In genomic region chr16:56995136-56995805, GRCh38 we compare ENCODE assay signal across 20 cellular contexts. TPM values are rescaled to one million over a fixed set of nuclear protein-coding genes. Genes with fewer than 3 reads are reported as not detected.
DNase-seq lines count a peak whose midpoint lies in the region; ATAC-seq lines count a peak whose summit lies in the region.
"Had no signal": no experiment of that assay in that cellular context is flagged by ENCODE, and none has a peak within 500 bp of the region (broad histone marks: within the 10 kb centered on the region; RNA-seq: fewer than 3 reads in every experiment).

No MANE protein-coding gene starts in this region.

- no peak overlapping the region for H3K23ac ChIP-seq in mesendoderm (ENCODE audit: low read length)

- intact Hi-C loops in activated naive CD4-positive, alpha-beta T cell treated with anti-CD3 and anti-CD28 coated beads for 36 hours (cut with micrococcal nuclease), result no loop called here

- H3K27ac ChIP-seq in effector memory CD4-positive, alpha-beta T cell (ENCODE audit: insufficient read depth, low read length, poor library complexity, severe bottlenecking), result peak overlapping the region; percentile 43
- H3K27ac ChIP-seq in mesendoderm (ENCODE audit: low read depth, low read length), result no peak overlapping the region
- H3K27ac ChIP-seq: WERI-Rb-1 had no signal

- no peaks in the 10 kb centered on the region for H3K79me2 ChIP-seq in mesendoderm (ENCODE audit: control insufficient read depth, insufficient read depth, low read length)

- peaks cover 4% of the 10 kb centered on the region for H3K36me3 ChIP-seq in effector memory CD4-positive, alpha-beta T cell (ENCODE audit: control insufficient read depth, insufficient read depth, low read length)
- no peaks in the 10 kb centered on the region for H3K36me3 ChIP-seq in mesendoderm (ENCODE audit: control insufficient read depth, insufficient read depth, low read length)
- H3K36me3 ChIP-seq: WERI-Rb-1 had no signal

- ATAC-seq in T-helper 17 cell (no peak), HG02870 (IDR thresholded peaks at IDR 0.05; ENCODE audit: unreplicated experiment) (no peak)
- ATAC-seq in stimulated activated memory B cell treated with anti-CD40 and anti-IgM and Interleukin-4, amounts not matched to agents 10 μg/mL and 1 μg/mL and 100 μg/mL, for 72 hours, result no peak

- H3K9me3 ChIP-seq in T-helper 17 cell (ENCODE audit: control insufficient read depth, low read length, poor library complexity, severe bottlenecking), result no peaks in the 10 kb centered on the region
- no peaks in the 10 kb centered on the region for H3K9me3 ChIP-seq in effector memory CD4-positive, alpha-beta T cell (ENCODE audit: control insufficient read depth, low read length)

- H4K8ac ChIP-seq in mesendoderm (ENCODE audit: low read depth, low read length), result no peak overlapping the region

- no peak overlapping the region for H3K4ac ChIP-seq in mesendoderm (ENCODE audit: low read depth, low read length)

- no CpG with 5 or more reads among the region's 12 CpGs for WGBS in mesendoderm (ENCODE audit: extremely low coverage, insufficient coverage, low lambda C conversion rate)

- no peak overlapping the region for H2BK5ac ChIP-seq in mesendoderm (ENCODE audit: low read length)

- no peak overlapping the region for H3K4me2 ChIP-seq in mesendoderm (ENCODE audit: low read length)

- peak overlapping the region; percentile 76 for H3K27ac Mint-ChIP-seq in activated naive CD4-positive, alpha-beta T cell treated with anti-CD3 and anti-CD28 coated beads for 36 hours
- peak overlapping the region; percentile 98 for H3K27ac Mint-ChIP-seq in T-helper 17 cell
- peak overlapping the region; percentile 66 for H3K27ac Mint-ChIP-seq in stimulated activated memory B cell treated with anti-CD40 and anti-IgM and Interleukin-4, amounts not matched to agents 10 μg/mL and 1 μg/mL and 100 μg/mL, for 72 hours

- H2BK15ac ChIP-seq in mesendoderm (replicated peaks; ENCODE audit: low read depth), result no peak overlapping the region

- no peak overlapping the region for H3K18ac ChIP-seq in mesendoderm (ENCODE audit: low read length)

- DNase-seq in activated naive CD4-positive, alpha-beta T cell treated with anti-CD3 and anti-CD28 coated beads for 36 hours, result no peak
- DNase-seq in activated naive CD4-positive, alpha-beta T cell treated with anti-CD3 and anti-CD28 coated beads, Interleukin-2, amount 50 U/mL, for 16 hours, result no peak
- DNase-seq in T-helper 17 cell (no peak), mesendoderm (no peak)
- DNase-seq in effector memory CD4-positive, alpha-beta T cell, result no peak
- no peak for DNase-seq in activated CD4-positive, CD25-positive, alpha-beta regulatory T cell treated with anti-CD3 and anti-CD28 coated beads, Interleukin-2, amount 50 U/mL, for 72 hours
- DNase-seq: activated CD8-positive, alpha-beta memory T cell treated with anti-CD3 and anti-CD28 coated beads, Interleukin-2, amount 50 U/mL, for 48 hours; anterior cingulate cortex; COR-L47; islet precursor cell; mammary epithelial cell; NK-92 treated with Interleukin-12 subunit alpha and Interleukin-12 subunit beta, amount 100 ng/mL, for 24 hours; substantia nigra; SW 1271; WERI-Rb-1 had no signal

- H3K56ac ChIP-seq in mesendoderm (ENCODE audit: low read length), result no peak overlapping the region

- no peak overlapping the region for H3K9ac ChIP-seq in mesendoderm (ENCODE audit: low read length)

- no peaks in the 10 kb centered on the region for H3K27me3 Mint-ChIP-seq in activated naive CD4-positive, alpha-beta T cell treated with anti-CD3 and anti-CD28 coated beads for 36 hours (ENCODE audit: low read depth)
- H3K27me3 Mint-ChIP-seq in T-helper 17 cell, result no peaks in the 10 kb centered on the region
- H3K27me3 Mint-ChIP-seq in stimulated activated memory B cell treated with anti-CD40 and anti-IgM and Interleukin-4, amounts not matched to agents 10 μg/mL and 1 μg/mL and 100 μg/mL, for 72 hours, result no peaks in the 10 kb centered on the region

- H4K5ac ChIP-seq in mesendoderm (ENCODE audit: low read length), result no peak overlapping the region

- H2BK120ac ChIP-seq in mesendoderm (ENCODE audit: low read depth, low read length), result no peak overlapping the region

- peak overlapping the region; percentile 15 for H3K4me3 ChIP-seq in effector memory CD4-positive, alpha-beta T cell (ENCODE audit: insufficient read depth, low read depth, low read length, poor library complexity, severe bottlenecking)
- no peak overlapping the region for H3K4me3 ChIP-seq in mesendoderm (ENCODE audit: low read length)

- no peaks in the 10 kb centered on the region for H3K9me3 Mint-ChIP-seq in activated naive CD4-positive, alpha-beta T cell treated with anti-CD3 and anti-CD28 coated beads for 36 hours
- H3K9me3 Mint-ChIP-seq in stimulated activated memory B cell treated with anti-CD40 and anti-IgM and Interleukin-4, amounts not matched to agents 10 μg/mL and 1 μg/mL and 100 μg/mL, for 72 hours, result no peaks in the 10 kb centered on the region

- H3K4me3 Mint-ChIP-seq in activated naive CD4-positive, alpha-beta T cell treated with anti-CD3 and anti-CD28 coated beads for 36 hours, result no peak overlapping the region
- peak overlapping the region; percentile 92 for H3K4me3 Mint-ChIP-seq in T-helper 17 cell
- H3K4me3 Mint-ChIP-seq in stimulated activated memory B cell treated with anti-CD40 and anti-IgM and Interleukin-4, amounts not matched to agents 10 μg/mL and 1 μg/mL and 100 μg/mL, for 72 hours, result peak overlapping the region; percentile 61

- no peak overlapping the region for H2AK5ac ChIP-seq in mesendoderm (ENCODE audit: low read length)

- no peaks in the 10 kb centered on the region for H3K79me1 ChIP-seq in mesendoderm (ENCODE audit: low read length)

- CTCF ChIA-PET in activated naive CD4-positive, alpha-beta T cell treated with anti-CD3 and anti-CD28 coated beads for 36 hours (lab: Charles Lee), result interaction anchor here (1.0 to 1.5 kb wide), 3 partner anchors 10 to 15 kb away, joined by 3 to 5 read pairs (median 3); no protein-coding TSS in a partner anchor

- peaks cover 86% of the 10 kb centered on the region for H3K4me1 Mint-ChIP-seq in activated naive CD4-positive, alpha-beta T cell treated with anti-CD3 and anti-CD28 coated beads for 36 hours (ENCODE audit: low read depth)
- H3K4me1 Mint-ChIP-seq in T-helper 17 cell, result peaks cover 70% of the 10 kb centered on the region
- peaks cover 84% of the 10 kb centered on the region for H3K4me1 Mint-ChIP-seq in stimulated activated memory B cell treated with anti-CD40 and anti-IgM and Interleukin-4, amounts not matched to agents 10 μg/mL and 1 μg/mL and 100 μg/mL, for 72 hours

- H3K36me3 Mint-ChIP-seq in activated naive CD4-positive, alpha-beta T cell treated with anti-CD3 and anti-CD28 coated beads for 36 hours (ENCODE audit: low read depth), result peaks cover 37% of the 10 kb centered on the region
- peaks cover 10% of the 10 kb centered on the region for H3K36me3 Mint-ChIP-seq in T-helper 17 cell (ENCODE audit: low read depth)
- H3K36me3 Mint-ChIP-seq in stimulated activated memory B cell treated with anti-CD40 and anti-IgM and Interleukin-4, amounts not matched to agents 10 μg/mL and 1 μg/mL and 100 μg/mL, for 72 hours, result peaks cover 58% of the 10 kb centered on the region

- H3K27me3 ChIP-seq in effector memory CD4-positive, alpha-beta T cell (replicated peaks; ENCODE audit: control insufficient read depth, insufficient read depth, low read length, poor library complexity, severe bottlenecking), result no peaks in the 10 kb centered on the region
- H3K27me3 ChIP-seq in mesendoderm (ENCODE audit: insufficient read depth, low read length, poor library complexity), result peaks cover 2% of the 10 kb centered on the region

- H3K4me1 ChIP-seq in effector memory CD4-positive, alpha-beta T cell (ENCODE audit: control insufficient read depth, insufficient read depth, low read length, poor library complexity, severe bottlenecking), result peaks cover 70% of the 10 kb centered on the region
- no peaks in the 10 kb centered on the region for H3K4me1 ChIP-seq in mesendoderm (ENCODE audit: control insufficient read depth, low read depth, low read length)

RNA-seq across cellular contexts. Expression of gene NLRC5, which starts 5.9 kb away (rescaled TPM):
- total RNA-seq in activated naive CD4-positive, alpha-beta T cell treated with anti-CD3 and anti-CD28 coated beads for 36 hours, result 100 to 1,000 TPM; 104 to 119 TPM
- total RNA-seq in T-helper 17 cell, result 100 to 1,000 TPM; 381 to 578 TPM
- 0.41 TPM for polyA plus RNA-seq in mesendoderm (2013, experiment 1 of 2)
- polyA plus RNA-seq in mesendoderm (2013, experiment 2 of 2), result 0.52 TPM
- polyA plus RNA-seq: neural cell had no signal

RNA-seq across cellular contexts. Expression of gene CETP, which starts 33.5 kb away (rescaled TPM):
- total RNA-seq in activated naive CD4-positive, alpha-beta T cell treated with anti-CD3 and anti-CD28 coated beads for 36 hours, result not detected
- 1 to 10 TPM in 1 of 2 donors, not detected in 1; 2.3 TPM for total RNA-seq in T-helper 17 cell
- not detected for polyA plus RNA-seq in mesendoderm (2013, experiment 1 of 2)
- not detected for polyA plus RNA-seq in mesendoderm (2013, experiment 2 of 2)
- total RNA-seq: chondrocyte, mammary epithelial cell, MCF 10A had no signal
- polyA plus RNA-seq: mammary epithelial cell, neural cell had no signal
